In the genomic region with DNA sequence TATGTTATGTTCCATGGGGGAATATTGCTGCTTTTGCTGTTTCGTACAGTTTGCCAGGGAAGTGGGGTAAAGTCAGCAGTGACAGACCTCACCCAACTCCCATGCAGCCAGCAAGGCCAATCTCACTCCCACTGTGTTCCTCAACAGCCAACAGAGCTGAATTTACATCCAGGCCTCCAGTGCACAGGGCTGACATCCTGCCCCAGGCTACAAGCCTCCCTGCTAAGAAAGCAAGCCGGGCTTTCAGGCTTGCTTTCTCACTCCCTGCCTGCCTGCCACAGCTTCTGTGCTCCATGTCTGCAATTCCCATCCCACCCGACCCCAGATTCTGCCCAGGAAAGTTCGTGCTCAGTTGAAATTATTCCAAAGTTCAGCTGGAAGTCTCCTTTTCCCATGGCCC, we compare ENCODE assay signal across 28 cellular contexts. TPM values are rescaled to one million over a fixed set of nuclear protein-coding genes. Genes with fewer than 3 reads are reported as not detected.
DNase-seq lines count a peak whose midpoint lies in the region; ATAC-seq, FAIRE-seq and TF ChIP-seq lines count a peak whose summit lies in the region.
"Had no signal": no experiment of that assay in that cellular context is flagged by ENCODE, and none has a peak within 500 bp of the region (broad histone marks: within the 10 kb centered on the region; RNA-seq: fewer than 3 reads in every experiment).

No MANE protein-coding gene starts in this region.

- peak; percentile 28 for DNase-seq in NCI-H69 (lab: John Stamatoyannopoulos, UW)
- DNase-seq in H1 (ENCODE audit: low read depth in 1 of 2, low spot score in 2 of 2): no peak
- DNase-seq in mesendoderm: peak; percentile 54
- DNase-seq in trophoblast cell: no peak
- no peak for DNase-seq in activated T-cell treated with anti-CD3 and anti-CD28 coated beads, Interleukin-2, amount 50 U/mL, for 1 hour
- no peak for DNase-seq in activated naive CD4-positive, alpha-beta T cell treated with anti-CD3 and anti-CD28 coated beads, Interleukin-2, amount 50 U/mL, for 16 hours
- DNase-seq in uterus: no peak
- DNase-seq: AML-193; CD4-positive, alpha-beta T cell; DMS53; Karpas-422; NCI-H1092; NCI-H1417 treated with DMSO at 0.1 percent for 48 hours; NCI-H187; NCI-H2081 treated with DMSO at 0.1 percent for 48 hours; NCI-H2171; NCI-H226; NCI-H510A; NCI-H774; PC-3; Right ventricle myocardium superior; RPMI8226 had no signal

- 0 out of 2 replicates have a peak overlapping the region, but pooled peaks have one; percentile 37 for H2BK20ac ChIP-seq in H1 (ENCODE audit: low read length)

- H4K8ac ChIP-seq in H1 (ENCODE audit: extremely low read depth, insufficient read depth, low read length) (0 out of 2 replicates have a peak overlapping the region, but pooled peaks have one; percentile 21), mesendoderm (ENCODE audit: low read depth, low read length) (no peak overlapping the region), trophoblast cell (ENCODE audit: low read depth, low read length) (peak overlapping the region; percentile 32)

- H3K4me1 ChIP-seq in H1 (replicated peaks in 1 of 4; ENCODE audit: control insufficient read depth in 3 of 4, insufficient read depth in 4 of 4, low read length in 3 of 4) (peaks cover 0 to 3% (median under 1%) of the 10 kb centered on the region in 4 experiments; a peak in 2 of 7 replicates), mesendoderm (ENCODE audit: control insufficient read depth, low read depth, low read length) (peaks cover 2% of the 10 kb centered on the region), trophoblast cell (ENCODE audit: control insufficient read depth in 1 of 2, insufficient read depth in 2 of 2, low read length in 2 of 2) (peaks cover 7 to 12% of the 10 kb centered on the region in 2 experiments), uterus (peaks cover 0 to 1% of the 10 kb centered on the region in 2 donors)
- H3K4me1 ChIP-seq: A549; BLaER1 treated with 17β-estradiol and CSF1 and Interleukin-3, amounts not matched to agents 10 nM and 100 nM had no signal

- H3K23ac ChIP-seq in H1 (ENCODE audit: insufficient read length) (no peak overlapping the region), mesendoderm (ENCODE audit: low read length) (no peak overlapping the region), trophoblast cell (ENCODE audit: low read length) (no peak overlapping the region)

- CTCF ChIA-PET in H1 (lab: Charles Lee; ENCODE audit: partially characterized antibody): interaction anchor here (1.1 to 3.6 kb wide), 6 partner anchors 9 to 92 kb away, joined by 3 to 28 read pairs (median 5); no protein-coding TSS in a partner anchor

- WGBS in H1 (ENCODE audit: extremely low coverage in 1 of 2, insufficient coverage in 1 of 2, insufficient read length in 1 of 2, insufficient replicate concordance in 2 of 2, low coverage in 1 of 2, low lambda C conversion rate in 2 of 2, missing lambda C conversion rate in 1 of 2), 2 experiments: 90% methylated on average over 3 of the region's 4 CpGs; no CpG with 5 or more reads in 1 of the 2 experiments
- no CpG with 5 or more reads among the region's 4 CpGs for WGBS in mesendoderm (ENCODE audit: extremely low coverage, insufficient coverage, low lambda C conversion rate)
- WGBS in trophoblast cell (ENCODE audit: extremely low coverage, insufficient coverage, insufficient read length): no CpG with 5 or more reads among the region's 4 CpGs

- H3K4ac ChIP-seq in H1 (replicated peaks; ENCODE audit: insufficient read length, low read depth, low read length) (no peak overlapping the region), mesendoderm (ENCODE audit: low read depth, low read length) (no peak overlapping the region), trophoblast cell (ENCODE audit: low read depth, low read length) (no peak overlapping the region)

- H3K9ac ChIP-seq in H1 (replicated peaks in 1 of 4; ENCODE audit: extremely low read depth in 1 of 4, low read depth in 3 of 4, low read length in 3 of 4) (no peak overlapping the region), mesendoderm (ENCODE audit: low read length) (no peak overlapping the region), trophoblast cell (ENCODE audit: low read length) (no peak overlapping the region)
- H3K9ac ChIP-seq: BLaER1 treated with 17β-estradiol and CSF1 and Interleukin-3, amounts not matched to agents 10 nM and 100 nM had no signal

- TF ChIP-seq EP300 in H1 (IDR thresholded peaks at IDR 0.05; ENCODE audit: borderline replicate concordance in 1 of 2, low read depth in 2 of 2, low read length in 2 of 2): no peak

- no peaks in the 10 kb centered on the region for H4K20me1 ChIP-seq in H1 (replicated peaks in 1 of 2; ENCODE audit: control insufficient read depth in 1 of 2, insufficient read depth in 2 of 2, low read length in 2 of 2)
- H4K20me1 ChIP-seq: BLaER1 treated with 17β-estradiol and CSF1 and Interleukin-3, amounts not matched to agents 10 nM and 100 nM had no signal

- no peak overlapping the region for H4K5ac ChIP-seq in H1 (ENCODE audit: insufficient read length, low read depth, low read length)
- H4K5ac ChIP-seq in mesendoderm (ENCODE audit: low read length): no peak overlapping the region

- no peak for FAIRE-seq in H1 (lab: Jason Lieb, UNC)
- FAIRE-seq: A549, G401.6, HepG2 had no signal

- H3K56ac ChIP-seq in H1 (replicated peaks; ENCODE audit: insufficient read length, low read depth, low read length) (no peak overlapping the region), mesendoderm (ENCODE audit: low read length) (no peak overlapping the region)

- TF ChIP-seq RAD21 in H1 (IDR thresholded peaks at IDR 0.05 in 1 of 2, conservative IDR thresholded peaks at IDR 0.05 in 1 of 2; ENCODE audit: low read depth in 2 of 2, low read length in 2 of 2): no peak

- H2BK15ac ChIP-seq in H1 (ENCODE audit: low read length) (0 out of 2 replicates have a peak overlapping the region, but pooled peaks have one; percentile 62), mesendoderm (replicated peaks; ENCODE audit: low read depth) (no peak overlapping the region)

- H3K9me3 ChIP-seq in H1 (ENCODE audit: insufficient read depth in 2 of 2, low read depth in 1 of 2, low read length in 1 of 2) (no peaks in the 10 kb centered on the region), trophoblast cell (ENCODE audit: insufficient read depth, low read depth, low read length) (no peaks in the 10 kb centered on the region), uterus (peaks cover 0 to 5% of the 10 kb centered on the region in 2 donors)
- H3K9me3 ChIP-seq: A549, SJSA1 had no signal

- no peak overlapping the region for H4K12ac ChIP-seq in trophoblast cell (ENCODE audit: low read depth, low read length)

- intact Hi-C loops in uterus (cut with DNase I; ENCODE audit: low total_unique reads): no loop called here

- TF ChIP-seq CTCF in H1 (IDR thresholded peaks at IDR 0.05; ENCODE audit: control extremely low read depth in 1 of 3, insufficient read depth in 1 of 3, low read depth in 1 of 3, low read length in 3 of 3) (no peak), uterus (IDR thresholded peaks at IDR 0.05) (no peak)

- H2BK120ac ChIP-seq in H1 (replicated peaks; ENCODE audit: low read depth, low read length) (no peak overlapping the region), mesendoderm (ENCODE audit: low read depth, low read length) (no peak overlapping the region), trophoblast cell (ENCODE audit: insufficient read depth, low read length, poor library complexity) (no peak overlapping the region)

- H3K4me3 ChIP-seq in H1 (ENCODE audit: extremely low read depth in 1 of 4, insufficient read depth in 2 of 4, low read depth in 3 of 4, low read length in 4 of 4) (no peak overlapping the region), mesendoderm (ENCODE audit: low read length) (no peak overlapping the region), trophoblast cell (ENCODE audit: low read depth, low read length) (no peak overlapping the region), uterus (no peak overlapping the region)
- H3K4me3 ChIP-seq: A549; BLaER1 treated with 17β-estradiol and CSF1 and Interleukin-3, amounts not matched to agents 10 nM and 100 nM; SJSA1 had no signal

- H3K23me2 ChIP-seq in H1 (ENCODE audit: low read depth, low read length): no peaks in the 10 kb centered on the region

- no peaks in the 10 kb centered on the region for H3K79me1 ChIP-seq in H1 (ENCODE audit: low read depth, low read length)
- H3K79me1 ChIP-seq in mesendoderm (ENCODE audit: low read length): no peaks in the 10 kb centered on the region
- H3K79me1 ChIP-seq in trophoblast cell (ENCODE audit: low read length): peaks cover 1% of the 10 kb centered on the region

- H3K18ac ChIP-seq in H1 (ENCODE audit: extremely low read depth, low read length) (no peak overlapping the region), mesendoderm (ENCODE audit: low read length) (no peak overlapping the region), trophoblast cell (ENCODE audit: low read length) (no peak overlapping the region)

- no peak for ATAC-seq in HG02973 (IDR thresholded peaks at IDR 0.05; ENCODE audit: unreplicated experiment)
- ATAC-seq: A549, HepG2, PC-3 had no signal

- H2AK5ac ChIP-seq in H1 (ENCODE audit: low read depth, low read length) (no peak overlapping the region), mesendoderm (ENCODE audit: low read length) (no peak overlapping the region), trophoblast cell (ENCODE audit: low read length) (no peak overlapping the region)

- no peaks in the 10 kb centered on the region for H3K36me3 ChIP-seq in H1 (ENCODE audit: control insufficient read depth in 2 of 4, insufficient read depth in 4 of 4, low read length in 3 of 4)
- H3K36me3 ChIP-seq in mesendoderm (ENCODE audit: control insufficient read depth, insufficient read depth, low read length): no peaks in the 10 kb centered on the region
- no peaks in the 10 kb centered on the region for H3K36me3 ChIP-seq in trophoblast cell (ENCODE audit: control insufficient read depth in 1 of 2, insufficient read depth in 2 of 2, low read length in 2 of 2)
- no peaks in the 10 kb centered on the region for H3K36me3 ChIP-seq in uterus
- H3K36me3 ChIP-seq: BLaER1 treated with 17β-estradiol and CSF1 and Interleukin-3, amounts not matched to agents 10 nM and 100 nM; SJSA1 had no signal

- H2AFZ ChIP-seq in H1 (ENCODE audit: low read length) (peak overlapping the region; percentile 95), trophoblast cell (ENCODE audit: insufficient read depth, low read length, poor library complexity) (no peak overlapping the region)

- no peak overlapping the region for H2BK5ac ChIP-seq in H1 (ENCODE audit: low read depth, low read length)
- no peak overlapping the region for H2BK5ac ChIP-seq in mesendoderm (ENCODE audit: low read length)
- no peak overlapping the region for H2BK5ac ChIP-seq in trophoblast cell (ENCODE audit: low read depth, low read length, poor library complexity)

- POLR2A ChIA-PET in H1 (lab: Charles Lee; ENCODE audit: partially characterized antibody): interaction anchor here (0.9 kb wide), 1 partner anchor 172 kb away, joined by 3 read pairs; no protein-coding TSS in a partner anchor

- H3K27ac ChIP-seq in H1 (ENCODE audit: low read depth, low read length) (no peak overlapping the region), mesendoderm (ENCODE audit: low read depth, low read length) (no peak overlapping the region), trophoblast cell (ENCODE audit: low read depth, low read length) (peak overlapping the region; percentile 26), uterus (no peak overlapping the region)
- H3K27ac ChIP-seq: A549; BLaER1 treated with 17β-estradiol and CSF1 and Interleukin-3, amounts not matched to agents 10 nM and 100 nM; SJSA1 had no signal

- TF ChIP-seq POLR2A in H1 (IDR thresholded peaks at IDR 0.05; ENCODE audit: control extremely low read depth in 1 of 2, low read depth in 2 of 2, low read length in 2 of 2) (no peak), uterus (IDR thresholded peaks at IDR 0.05) (no peak)

- H4K91ac ChIP-seq in H1 (replicated peaks; ENCODE audit: insufficient read length, low read length) (no peak overlapping the region), trophoblast cell (ENCODE audit: low read depth, low read length) (no peak overlapping the region)

- H3K14ac ChIP-seq in H1 (ENCODE audit: insufficient read length): no peak overlapping the region
- H3K14ac ChIP-seq in trophoblast cell (ENCODE audit: low read length): no peak overlapping the region

- H3K79me2 ChIP-seq in H1 (ENCODE audit: control insufficient read depth in 1 of 2, insufficient read depth in 2 of 2, low read length in 2 of 2) (no peaks in the 10 kb centered on the region), mesendoderm (ENCODE audit: control insufficient read depth, insufficient read depth, low read length) (no peaks in the 10 kb centered on the region), trophoblast cell (ENCODE audit: control insufficient read depth, insufficient read depth, low read length, poor library complexity) (no peaks in the 10 kb centered on the region)

- no peak overlapping the region for H2BK12ac ChIP-seq in H1 (ENCODE audit: low read depth, low read length)
- no peak overlapping the region for H2BK12ac ChIP-seq in trophoblast cell (ENCODE audit: low read length)

- H3K4me2 ChIP-seq in H1 (ENCODE audit: insufficient read depth in 1 of 2, low read depth in 2 of 2, low read length in 2 of 2) (no peak overlapping the region), mesendoderm (ENCODE audit: low read length) (no peak overlapping the region), trophoblast cell (ENCODE audit: low read length) (no peak overlapping the region)
- H3K4me2 ChIP-seq: A549; BLaER1 treated with 17β-estradiol and CSF1 and Interleukin-3, amounts not matched to agents 10 nM and 100 nM had no signal

- no peaks in the 10 kb centered on the region for H3K27me3 ChIP-seq in H1 (replicated peaks in 1 of 4; ENCODE audit: control insufficient read depth in 3 of 4, extremely low read depth in 1 of 4, insufficient read depth in 3 of 4, low read length in 3 of 4)
- no peaks in the 10 kb centered on the region for H3K27me3 ChIP-seq in mesendoderm (ENCODE audit: insufficient read depth, low read length, poor library complexity)
- H3K27me3 ChIP-seq in trophoblast cell (ENCODE audit: insufficient read depth, low read length): no peaks in the 10 kb centered on the region
- H3K27me3 ChIP-seq in uterus: no peaks in the 10 kb centered on the region
- H3K27me3 ChIP-seq: BLaER1 treated with 17β-estradiol and CSF1 and Interleukin-3, amounts not matched to agents 10 nM and 100 nM had no signal

RNA-seq across cellular contexts. Expression of gene SNCAIP, which starts 25.5 kb away (rescaled TPM):
- total RNA-seq in H1 (2021; fragmentation: NEBNext Ultra II Directional; extraction: Animal tissue kit (Norgen Biotek cat#: 25700)): 9.0 and 10.5 TPM in 2 replicates
- polyA plus RNA-seq in H1 (2011; rRNA removed): 3.9 and 5.1 TPM in 2 replicates
- polyA plus RNA-seq in H1 (2011; cell fraction: cytosol; rRNA removed): 7.9 TPM
- 12.1 TPM for polyA plus RNA-seq in H1 (2011; cell fraction: nucleus; rRNA removed)
- polyA plus RNA-seq in H1 (2012, experiment 1 of 2): 4.4 to 9.1 TPM (median 8.3 TPM) in 4 replicates
- 0.30 TPM for polyA plus RNA-seq in H1 (2012, experiment 2 of 2)
- polyA plus RNA-seq in H1 (2013, experiment 1 of 2): 6.4 TPM
- 6.3 TPM for polyA plus RNA-seq in H1 (2013, experiment 2 of 2)
- polyA minus RNA-seq in H1 (2011; rRNA and poly(A)+ RNA removed): 17.5 and 18.6 TPM in 2 replicates
- polyA minus RNA-seq in H1 (2011; cell fraction: cytosol; rRNA and poly(A)+ RNA removed): 5.3 TPM
- polyA minus RNA-seq in H1 (2011; cell fraction: nucleus; rRNA and poly(A)+ RNA removed): 21.5 TPM
- polyA plus RNA-seq in mesendoderm (2013, experiment 1 of 2): 1.8 TPM
- 1.7 TPM for polyA plus RNA-seq in mesendoderm (2013, experiment 2 of 2)
- polyA plus RNA-seq in trophoblast cell (2013): 17.6 and 18.4 TPM in 2 replicates
- total RNA-seq in uterus: 100 to 1,000 TPM in 1 of 4 donors, 10 to 100 TPM in 3; 15.3 to 104 (median 35.0) TPM
- total RNA-seq: CD4-positive, alpha-beta T cell; HepG2; PC-3 had no signal
- polyA plus RNA-seq: HepG2 had no signal

Comparison
In these comparisons a context has a peak if more than half of its experiments do, and no peak if none do; other contexts are left out.
1. DNase-seq: peak in NCI-H69 (single experiment) and mesendoderm (single experiment); none in H1 (0 of 2), trophoblast cell (0 of 2), activated T-cell treated with anti-CD3 and anti-CD28 coated beads, Interleukin-2, amount 50 U/mL, for 1 hour (single experiment), activated naive CD4-positive, alpha-beta T cell treated with anti-CD3 and anti-CD28 coated beads, Interleukin-2, amount 50 U/mL, for 16 hours (single experiment) and uterus (0 of 2).